Comparison of ENCODE assay signal across 2 cellular contexts in genomic region chr2:112850588-112850987, GRCh38.
TF ChIP-seq lines count a peak whose summit lies in the region.

No MANE protein-coding gene starts in this region.

TF ChIP-seq in GM23338, 12 proteins besides CTCF, POLR2A, EP300 and RAD21 (continued from another document):
- TF ChIP-seq REST (IDR thresholded peaks at IDR 0.05; ENCODE audit: unreplicated experiment) (no peak), EZH2 (IDR thresholded peaks at IDR 0.05; ENCODE audit: low read depth, unreplicated experiment) (no peak), ETS1 (IDR thresholded peaks at IDR 0.05) (no peak), EZH2phosphoT487 (IDR thresholded peaks at IDR 0.05; ENCODE audit: unreplicated experiment) (no peak), STAT1 (IDR thresholded peaks at IDR 0.05; ENCODE audit: unreplicated experiment) (no peak), ZNF462 (CRISPR knock-in tag; IDR thresholded peaks at IDR 0.05) (no peak), ZNF114 (CRISPR knock-in tag; IDR thresholded peaks at IDR 0.05) (no peak), NANOG (IDR thresholded peaks at IDR 0.05; ENCODE audit: borderline replicate concordance) (no peak), POLR2AphosphoS5 (IDR thresholded peaks at IDR 0.05; ENCODE audit: low read depth) (no peak)

TF ChIP-seq in WTC11, 78 proteins besides CTCF, POLR2A, EP300 and RAD21 (continued from another document):
- TF ChIP-seq HMGXB4 (CRISPR knock-in tag; IDR thresholded peaks at IDR 0.05), result no peak
- TF ChIP-seq NR2C2 (CRISPR knock-in tag; IDR thresholded peaks at IDR 0.05), result no peak
- no peak for TF ChIP-seq ETV6 (CRISPR knock-in tag; IDR thresholded peaks at IDR 0.05)
- TF ChIP-seq ZNF423 (CRISPR knock-in tag; IDR thresholded peaks at IDR 0.05), result no peak
- TF ChIP-seq HMGA2 (CRISPR knock-in tag; IDR thresholded peaks at IDR 0.05), result no peak
- TF ChIP-seq GABPB1 (CRISPR knock-in tag; IDR thresholded peaks at IDR 0.05), result no peak
- TF ChIP-seq ZNF263 (CRISPR knock-in tag; IDR thresholded peaks at IDR 0.05; ENCODE audit: low read depth), result no peak
- TF ChIP-seq PRRX2 (CRISPR knock-in tag; IDR thresholded peaks at IDR 0.05), result no peak
- no peak for TF ChIP-seq IRF1 (CRISPR knock-in tag; IDR thresholded peaks at IDR 0.05)
- TF ChIP-seq GTF2I (CRISPR knock-in tag; conservative IDR thresholded peaks at IDR 0.05), result no peak
- no peak for TF ChIP-seq ZNF532 (CRISPR knock-in tag; IDR thresholded peaks at IDR 0.05; ENCODE audit: borderline replicate concordance)
- TF ChIP-seq EMX1 (CRISPR knock-in tag; IDR thresholded peaks at IDR 0.05), result no peak
- TF ChIP-seq ZMAT4 (CRISPR knock-in tag; IDR thresholded peaks at IDR 0.05), result no peak
- TF ChIP-seq SMAD3 (CRISPR knock-in tag; IDR thresholded peaks at IDR 0.05; ENCODE audit: borderline replicate concordance), result no peak
